8 cellular contexts compared by ENCODE assay signal in the genomic region with DNA sequence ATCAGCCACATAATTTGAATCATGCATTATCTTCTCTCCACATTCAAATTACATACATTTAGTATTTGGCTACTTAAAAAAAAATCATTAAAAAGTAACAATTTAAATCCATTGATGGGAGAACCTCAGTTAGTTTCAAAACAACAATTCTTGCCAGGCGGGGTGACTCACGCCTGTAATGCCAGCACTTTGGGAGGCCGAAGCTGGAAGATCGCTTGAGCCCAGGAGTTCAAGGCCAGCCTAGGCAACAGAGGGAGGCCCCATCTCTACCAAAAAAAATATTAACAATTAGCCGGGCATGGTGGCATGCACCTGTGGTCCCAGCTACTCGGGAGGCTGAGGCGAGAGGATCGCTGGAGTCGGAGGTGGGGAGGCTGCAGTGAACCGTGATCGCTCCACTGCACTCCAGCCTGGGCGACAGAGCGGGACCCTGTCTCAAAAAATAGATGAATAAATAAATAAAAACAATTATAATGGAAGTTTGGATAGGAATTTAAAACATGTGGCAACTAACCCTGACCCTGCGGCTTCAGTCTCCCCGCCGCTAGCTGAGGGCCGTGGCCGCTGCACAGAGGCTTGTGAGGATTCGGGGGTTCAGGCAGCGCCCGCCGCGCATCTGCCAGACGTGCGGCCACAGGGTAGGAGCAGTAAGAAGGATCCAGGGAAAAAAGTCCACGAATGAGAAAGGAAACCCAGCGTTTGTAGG. TPM values are rescaled to one million over a fixed set of nuclear protein-coding genes. Genes with fewer than 3 reads are reported as not detected.
DNase-seq lines count a peak whose midpoint lies in the region; ATAC-seq, FAIRE-seq and TF ChIP-seq lines count a peak whose summit lies in the region.

No MANE protein-coding gene starts in this region.

- H3K9ac ChIP-seq in PC-3 (ENCODE audit: low read length): peak overlapping the region; percentile 70
- H3K9ac ChIP-seq in endothelial cell of umbilical vein (replicated peaks; ENCODE audit: extremely low read depth, insufficient read depth, low read length): peak overlapping the region; percentile 92

- TF ChIP-seq CTCF in Caco-2 (IDR thresholded peaks at IDR 0.05; ENCODE audit: insufficient read depth in 1 of 2, low read depth in 1 of 2, low read length in 1 of 2, severe bottlenecking in 1 of 2, unreplicated experiment in 1 of 2) (no peak), PC-3 (conservative IDR thresholded peaks at IDR 0.05; ENCODE audit: low read depth, low read length) (no peak), endothelial cell of umbilical vein (IDR thresholded peaks at IDR 0.05; ENCODE audit: extremely low read depth in 1 of 2, insufficient read depth in 1 of 2, low read depth in 1 of 2, low read length in 2 of 2) (no peak), pancreas (IDR thresholded peaks at IDR 0.05) (no peak)

- H3K9me2 ChIP-seq in PC-3 (replicated peaks; ENCODE audit: low read length): no peaks in the 10 kb centered on the region

- peak overlapping the region; percentile 91 for H3K4me3 Mint-ChIP-seq in Caco-2 (ENCODE audit: unreplicated experiment)

- peak overlapping the region; percentile 74 for H3K27ac Mint-ChIP-seq in Caco-2 (ENCODE audit: unreplicated experiment)

- H3K4me1 ChIP-seq in Caco-2 (peaks cover 6% of the 10 kb centered on the region; the same call in 1 of the 2 replicates), PC-3 (ENCODE audit: insufficient read depth, low read length) (peaks cover 35% of the 10 kb centered on the region), endothelial cell of umbilical vein (ENCODE audit: control insufficient read depth, extremely low read depth, insufficient read depth, low read length) (peaks cover 24% of the 10 kb centered on the region), pancreas (peaks cover 0 to 14% (median 0%) of the 10 kb centered on the region in 3 donors)

- no peaks in the 10 kb centered on the region for H3K9me3 Mint-ChIP-seq in Caco-2 (ENCODE audit: unreplicated experiment)

- no peak for FAIRE-seq in endothelial cell of umbilical vein (lab: Jason Lieb, UNC)
- no peak for FAIRE-seq in pancreas (lab: Jason Lieb, UNC)

- H3K4me3 ChIP-seq in Caco-2 (ENCODE audit: low read depth, low read length): peak overlapping the region; percentile 95
- H3K4me3 ChIP-seq in PC-3 (ENCODE audit: low read length): peak overlapping the region; percentile 87
- H3K4me3 ChIP-seq in endothelial cell of umbilical vein (replicated peaks in 1 of 3; ENCODE audit: insufficient read depth in 1 of 3, low read depth in 1 of 3, low read length in 3 of 3): peak overlapping the region; percentile 35 to 98 (median 75)
- H3K4me3 ChIP-seq in pancreas: peak overlapping the region; percentile 71 to 96 (median 92)

- H3K36me3 Mint-ChIP-seq in Caco-2 (ENCODE audit: insufficient read depth, unreplicated experiment): no peaks in the 10 kb centered on the region

- peaks cover 2% of the 10 kb centered on the region for H3K27me3 Mint-ChIP-seq in Caco-2 (ENCODE audit: insufficient read depth, unreplicated experiment)

- H4K20me1 ChIP-seq in PC-3 (ENCODE audit: low read length) (peaks cover 14% of the 10 kb centered on the region; the same call in 1 of the 2 replicates), endothelial cell of umbilical vein (replicated peaks; ENCODE audit: control insufficient read depth, extremely low read depth, insufficient read depth, low read length) (no peaks in the 10 kb centered on the region)

- H3K9me1 ChIP-seq in endothelial cell of umbilical vein (replicated peaks; ENCODE audit: control insufficient read depth, extremely low read depth, insufficient read depth, low read length): no peaks in the 10 kb centered on the region

- peaks cover 12% of the 10 kb centered on the region for H3K4me1 Mint-ChIP-seq in Caco-2 (ENCODE audit: low read depth, unreplicated experiment)

- H3F3A ChIP-seq in PC-3 (ENCODE audit: low read length, unreplicated experiment): peaks cover 9% of the 10 kb centered on the region

- H3K27me3 ChIP-seq in Caco-2 (replicated peaks; ENCODE audit: control insufficient read depth, insufficient read depth, low read length): peaks cover 2% of the 10 kb centered on the region
- no peaks in the 10 kb centered on the region for H3K27me3 ChIP-seq in PC-3 (ENCODE audit: low read length)
- H3K27me3 ChIP-seq in endothelial cell of umbilical vein (ENCODE audit: control insufficient read depth in 2 of 2, insufficient read depth in 2 of 2, low read length in 2 of 2): peaks cover 2 to 9% of the 10 kb centered on the region in 2 experiments
- no peaks in the 10 kb centered on the region for H3K27me3 ChIP-seq in pancreas

- POLR2A ChIA-PET in Caco-2 (lab: Charles Lee): no interaction called here
- POLR2A ChIA-PET in PC-3 (lab: Charles Lee; ENCODE audit: unreplicated experiment): no interaction called here
- POLR2A ChIA-PET in endothelial cell of umbilical vein (lab: Charles Lee): no interaction called here

- intact Hi-C loops in Caco-2 (cut with micrococcal nuclease; ENCODE audit: unreplicated experiment): no loop called here
- intact Hi-C loops in PC-3 (cut with micrococcal nuclease): loop anchor here (5.0 kb wide), 1 partner anchor 220 kb away; no protein-coding TSS in a partner anchor
- intact Hi-C loops in endothelial cell of umbilical vein (cut with micrococcal nuclease): loop anchor here (5.0 kb wide), 1 partner anchor 270 kb away; a partner anchor contains a TSS
- intact Hi-C loops in pancreas (cut with DNase I): no loop called here

- H3K27ac ChIP-seq in PC-3 (ENCODE audit: low read length) (no peak overlapping the region), endothelial cell of umbilical vein (ENCODE audit: insufficient read depth, low read depth, low read length) (peak overlapping the region; percentile 81), pancreas (peak overlapping the region in 3 of 4 donors; percentile 67 to 92 (median 89))

- CTCF ChIA-PET in Caco-2 (lab: Charles Lee): no interaction called here
- CTCF ChIA-PET in PC-3 (lab: Charles Lee): interaction anchor here (1.2 kb wide), 1 partner anchor 68 kb away, joined by 4 read pairs; no protein-coding TSS in a partner anchor
- CTCF ChIA-PET in endothelial cell of umbilical vein (lab: Charles Lee): interaction anchor here (1.7 kb wide), 1 partner anchor 68 kb away, joined by 12 read pairs; no protein-coding TSS in a partner anchor

- peaks cover 21% of the 10 kb centered on the region for H3K79me2 ChIP-seq in PC-3 (ENCODE audit: low read length)
- peaks cover 30% of the 10 kb centered on the region for H3K79me2 ChIP-seq in endothelial cell of umbilical vein (ENCODE audit: control insufficient read depth, insufficient read depth, low read length)

- H3K36me3 ChIP-seq in Caco-2 (ENCODE audit: control insufficient read depth, insufficient read depth, low read length): no peaks in the 10 kb centered on the region
- H3K36me3 ChIP-seq in PC-3 (ENCODE audit: low read depth, low read length): no peaks in the 10 kb centered on the region
- H3K36me3 ChIP-seq in endothelial cell of umbilical vein (ENCODE audit: control insufficient read depth in 2 of 2, extremely low read depth in 1 of 2, insufficient read depth in 2 of 2, low read length in 2 of 2): no peaks in the 10 kb centered on the region
- no peaks in the 10 kb centered on the region for H3K36me3 ChIP-seq in pancreas

- TF ChIP-seq POLR2A in endothelial cell of umbilical vein (IDR thresholded peaks at IDR 0.05; ENCODE audit: low read depth, low read length): no peak

- dilution Hi-C loops in endothelial cell of umbilical vein (cut with MboI; ENCODE audit: extremely low pct_ligation_motif_present, low sequenced_read_pairs): no loop called here

- H3K9me3 ChIP-seq in Caco-2 (no peaks in the 10 kb centered on the region), PC-3 (ENCODE audit: low read length) (no peaks in the 10 kb centered on the region), endothelial cell of umbilical vein (replicated peaks; ENCODE audit: control insufficient read depth, insufficient read depth, low read length) (no peaks in the 10 kb centered on the region), pancreas (no peaks in the 10 kb centered on the region)

- 39 to 44% methylated on average over 27 of the region's 27 CpGs for WGBS in pancreas, 2 donors

- H2AFZ ChIP-seq in PC-3 (ENCODE audit: low read length): peak overlapping the region; percentile 89
- H2AFZ ChIP-seq in endothelial cell of umbilical vein (ENCODE audit: low read depth, low read length): peak overlapping the region; percentile 41

- H3K4me2 ChIP-seq in PC-3 (ENCODE audit: low read length): peak overlapping the region; percentile 98
- H3K4me2 ChIP-seq in endothelial cell of umbilical vein (ENCODE audit: insufficient read depth, low read length): peak overlapping the region; percentile 56

- ATAC-seq in PC-3 (no peak), pancreas (peak; percentile 5 to 25 (median 12)), GM18498 (IDR thresholded peaks at IDR 0.05; ENCODE audit: unreplicated experiment) (no peak), HG03095 (IDR thresholded peaks at IDR 0.05; ENCODE audit: unreplicated experiment) (no peak), GM18909 (IDR thresholded peaks at IDR 0.05; ENCODE audit: poor library complexity, unreplicated experiment) (no peak)

- DNase-seq in Caco-2 (no peak), PC-3 (peak; percentile 22), endothelial cell of umbilical vein (ENCODE audit: low read depth, low spot score) (no peak), pancreas (no peak), NCI-H1105 treated with DMSO at 0.1 percent for 48 hours (lab: John Stamatoyannopoulos, UW) (no peak)

- no TSS peak for BruUV-seq in Caco-2 (replicated peaks; lab: Mats Ljungman, UMichigan)
- BruUV-seq in PC-3 (replicated peaks; lab: Mats Ljungman, UMichigan): no TSS peak
- no TSS peak for BruUV-seq in endothelial cell of umbilical vein (replicated peaks; lab: Mats Ljungman, UMichigan)

TF ChIP-seq in endothelial cell of umbilical vein, 7 proteins besides CTCF, POLR2A, EP300 and RAD21:
- TF ChIP-seq FOS (IDR thresholded peaks at IDR 0.05; ENCODE audit: borderline replicate concordance, insufficient read depth, low read length) (no peak), GATA2 (IDR thresholded peaks at IDR 0.05; ENCODE audit: insufficient read depth, insufficient read length, low read depth, low read length) (no peak), JUN (IDR thresholded peaks at IDR 0.05; ENCODE audit: borderline replicate concordance, insufficient read depth, insufficient read length, low read depth) (no peak)

RNA-seq across cellular contexts. Expression of a gene that starts 1.1 kb away (rescaled TPM):
- total RNA-seq in Caco-2 (2022): 5.0 and 6.4 TPM in 2 replicates
- total RNA-seq in PC-3 (2014; rRNA removed): 3.6 and 3.9 TPM in 2 replicates
- 17.7 and 19.9 TPM in 2 replicates for total RNA-seq in endothelial cell of umbilical vein
- polyA plus RNA-seq in endothelial cell of umbilical vein: 7.3 and 9.7 TPM in 2 replicates
- polyA plus RNA-seq in endothelial cell of umbilical vein (2011; cell fraction: cytosol; rRNA removed): 12.0 and 12.2 TPM in 2 replicates
- polyA plus RNA-seq in endothelial cell of umbilical vein (2011; cell fraction: nucleus; rRNA removed): 20.1 and 26.7 TPM in 2 replicates
- polyA plus RNA-seq in endothelial cell of umbilical vein (2012): 28.8 and 33.4 TPM in 2 replicates
- 12.2 and 12.7 TPM in 2 replicates for polyA minus RNA-seq in endothelial cell of umbilical vein
- 3.9 TPM for polyA minus RNA-seq in endothelial cell of umbilical vein (2011; cell fraction: cytosol; rRNA and poly(A)+ RNA removed)
- polyA minus RNA-seq in endothelial cell of umbilical vein (2011; cell fraction: nucleus; rRNA and poly(A)+ RNA removed): 7.3 and 9.9 TPM in 2 replicates
- 1 to 10 TPM; 3.1 to 8.6 (median 5.1) TPM for total RNA-seq in pancreas
- polyA plus RNA-seq in pancreas: 1 to 10 TPM; 2.3 to 5.2 TPM

Comparison
In these comparisons a context has a peak if more than half of its experiments do, and no peak if none do; other contexts are left out.
1. ATAC-seq: peak in pancreas (4 of 4); none in PC-3 (single experiment), GM18498 (single experiment), HG03095 (single experiment) and GM18909 (single experiment).
2. intact Hi-C loops: an anchor here in PC-3 (5.0 kb wide) and endothelial cell of umbilical vein (5.0 kb wide); none called in Caco-2 and pancreas.
3. Peak in every context shown above with its lines, with median percentiles within 50 percentile points of each other: H3K4me3 ChIP-seq.